Comparison of ENCODE assay signal across 1 cellular context in the genomic region with DNA sequence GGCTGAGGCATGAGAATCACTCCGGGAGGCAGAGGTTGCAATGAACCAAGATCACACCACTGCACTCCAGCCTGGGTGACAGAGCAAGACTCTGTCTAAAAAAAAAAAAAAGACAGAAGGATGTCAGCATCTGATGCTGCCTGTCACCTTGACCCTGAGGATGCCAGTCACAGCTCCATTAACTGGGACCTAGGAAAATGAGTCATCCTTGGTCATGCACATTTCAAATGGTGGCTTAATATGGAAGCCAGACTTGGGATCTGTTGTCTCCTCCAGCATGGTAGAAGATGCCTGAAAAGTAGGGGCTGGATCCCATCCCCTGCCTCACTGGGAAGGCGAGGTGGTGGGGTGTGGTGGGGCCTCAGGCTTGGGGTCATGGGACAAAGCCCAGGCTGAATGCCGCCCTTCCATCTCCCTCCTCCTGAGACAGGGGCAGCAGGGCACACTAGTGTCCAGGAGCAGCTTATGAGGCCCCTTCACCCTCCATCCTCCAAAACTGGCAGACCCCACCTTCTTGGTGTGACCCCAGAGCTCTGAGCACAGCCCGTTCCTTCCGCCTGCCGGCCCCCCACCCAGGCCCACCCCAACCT.
TF ChIP-seq lines count a peak whose summit lies in the region.

No MANE protein-coding gene starts in this region.

TF ChIP-seq in K562, 482 proteins besides CTCF, POLR2A, EP300 and RAD21:
- TF ChIP-seq YY1 (IDR thresholded peaks at IDR 0.05; ENCODE audit: borderline replicate concordance in 1 of 3, control insufficient read depth in 1 of 3, extremely low read depth in 1 of 3, insufficient read depth in 3 of 3, insufficient read length in 1 of 3, insufficient replicate concordance in 2 of 3, low read depth in 1 of 3, low read length in 2 of 3) = peak in 2 of 3 experiments; percentile 4 to 57
- 0 out of 4 replicates have a peak, but pooled peaks of 1 of the 2 experiments have one; percentile 19 for TF ChIP-seq RCOR1 (IDR thresholded peaks at IDR 0.05; ENCODE audit: borderline replicate concordance in 1 of 2, low read depth in 2 of 2, low read length in 2 of 2)
- peak; percentile 29; the same call in 1 of the 2 replicates for TF ChIP-seq FOSL1 (tag; conservative IDR thresholded peaks at IDR 0.05)
- TF ChIP-seq ZNF780A (CRISPR knock-in tag; IDR thresholded peaks at IDR 0.05) = no peak
- no peak for TF ChIP-seq PREB (CRISPR knock-in tag; IDR thresholded peaks at IDR 0.05)
- TF ChIP-seq, protein P1, sequence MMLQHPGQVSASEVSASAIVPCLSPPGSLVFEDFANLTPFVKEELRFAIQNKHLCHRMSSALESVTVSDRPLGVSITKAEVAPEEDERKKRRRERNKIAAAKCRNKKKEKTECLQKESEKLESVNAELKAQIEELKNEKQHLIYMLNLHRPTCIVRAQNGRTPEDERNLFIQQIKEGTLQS (IDR thresholded peaks at IDR 0.05) = peak; percentile 77
- TF ChIP-seq, protein P1 (CRISPR knock-in tag; conservative IDR thresholded peaks at IDR 0.05) = no peak
- TF ChIP-seq MAZ (CRISPR knock-in tag; conservative IDR thresholded peaks at IDR 0.05 in 1 of 2, IDR thresholded peaks at IDR 0.05 in 1 of 2) = no peak
- no peak for TF ChIP-seq SLC30A9 (CRISPR knock-in tag; IDR thresholded peaks at IDR 0.05)
- no peak for TF ChIP-seq GATAD2B (IDR thresholded peaks at IDR 0.05; ENCODE audit: borderline replicate concordance)
- no peak for TF ChIP-seq BDP1 (IDR thresholded peaks at IDR 0.05; ENCODE audit: insufficient read depth, insufficient read length)
- TF ChIP-seq, protein P2, sequence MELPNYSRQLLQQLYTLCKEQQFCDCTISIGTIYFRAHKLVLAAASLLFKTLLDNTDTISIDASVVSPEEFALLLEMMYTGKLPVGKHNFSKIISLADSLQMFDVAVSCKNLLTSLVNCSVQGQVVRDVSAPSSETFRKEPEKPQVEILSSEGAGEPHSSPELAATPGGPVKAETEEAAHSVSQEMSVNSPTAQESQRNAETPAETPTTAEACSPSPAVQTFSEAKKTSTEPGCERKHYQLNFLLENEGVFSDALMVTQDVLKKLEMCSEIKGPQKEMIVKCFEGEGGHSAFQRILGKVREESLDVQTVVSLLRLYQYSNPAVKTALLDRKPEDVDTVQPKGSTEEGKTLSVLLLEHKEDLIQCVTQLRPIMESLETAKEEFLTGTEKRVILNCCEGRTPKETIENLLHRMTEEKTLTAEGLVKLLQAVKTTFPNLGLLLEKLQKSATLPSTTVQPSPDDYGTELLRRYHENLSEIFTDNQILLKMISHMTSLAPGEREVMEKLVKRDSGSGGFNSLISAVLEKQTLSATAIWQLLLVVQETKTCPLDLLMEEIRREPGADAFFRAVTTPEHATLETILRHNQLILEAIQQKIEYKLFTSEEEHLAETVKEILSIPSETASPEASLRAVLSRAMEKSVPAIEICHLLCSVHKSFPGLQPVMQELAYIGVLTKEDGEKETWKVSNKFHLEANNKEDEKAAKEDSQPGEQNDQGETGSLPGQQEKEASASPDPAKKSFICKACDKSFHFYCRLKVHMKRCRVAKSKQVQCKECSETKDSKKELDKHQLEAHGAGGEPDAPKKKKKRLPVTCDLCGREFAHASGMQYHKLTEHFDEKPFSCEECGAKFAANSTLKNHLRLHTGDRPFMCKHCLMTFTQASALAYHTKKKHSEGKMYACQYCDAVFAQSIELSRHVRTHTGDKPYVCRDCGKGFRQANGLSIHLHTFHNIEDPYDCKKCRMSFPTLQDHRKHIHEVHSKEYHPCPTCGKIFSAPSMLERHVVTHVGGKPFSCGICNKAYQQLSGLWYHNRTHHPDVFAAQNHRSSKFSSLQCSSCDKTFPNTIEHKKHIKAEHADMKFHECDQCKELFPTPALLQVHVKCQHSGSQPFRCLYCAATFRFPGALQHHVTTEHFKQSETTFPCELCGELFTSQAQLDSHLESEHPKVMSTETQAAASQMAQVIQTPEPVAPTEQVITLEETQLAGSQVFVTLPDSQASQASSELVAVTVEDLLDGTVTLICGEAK (IDR thresholded peaks at IDR 0.05) = no peak
- TF ChIP-seq, protein P2 (CRISPR knock-in tag; IDR thresholded peaks at IDR 0.05) = no peak
- TF ChIP-seq XRCC4 (IDR thresholded peaks at IDR 0.05; ENCODE audit: extremely low read depth, insufficient read depth, insufficient read length) = no peak
- TF ChIP-seq, protein P3, sequence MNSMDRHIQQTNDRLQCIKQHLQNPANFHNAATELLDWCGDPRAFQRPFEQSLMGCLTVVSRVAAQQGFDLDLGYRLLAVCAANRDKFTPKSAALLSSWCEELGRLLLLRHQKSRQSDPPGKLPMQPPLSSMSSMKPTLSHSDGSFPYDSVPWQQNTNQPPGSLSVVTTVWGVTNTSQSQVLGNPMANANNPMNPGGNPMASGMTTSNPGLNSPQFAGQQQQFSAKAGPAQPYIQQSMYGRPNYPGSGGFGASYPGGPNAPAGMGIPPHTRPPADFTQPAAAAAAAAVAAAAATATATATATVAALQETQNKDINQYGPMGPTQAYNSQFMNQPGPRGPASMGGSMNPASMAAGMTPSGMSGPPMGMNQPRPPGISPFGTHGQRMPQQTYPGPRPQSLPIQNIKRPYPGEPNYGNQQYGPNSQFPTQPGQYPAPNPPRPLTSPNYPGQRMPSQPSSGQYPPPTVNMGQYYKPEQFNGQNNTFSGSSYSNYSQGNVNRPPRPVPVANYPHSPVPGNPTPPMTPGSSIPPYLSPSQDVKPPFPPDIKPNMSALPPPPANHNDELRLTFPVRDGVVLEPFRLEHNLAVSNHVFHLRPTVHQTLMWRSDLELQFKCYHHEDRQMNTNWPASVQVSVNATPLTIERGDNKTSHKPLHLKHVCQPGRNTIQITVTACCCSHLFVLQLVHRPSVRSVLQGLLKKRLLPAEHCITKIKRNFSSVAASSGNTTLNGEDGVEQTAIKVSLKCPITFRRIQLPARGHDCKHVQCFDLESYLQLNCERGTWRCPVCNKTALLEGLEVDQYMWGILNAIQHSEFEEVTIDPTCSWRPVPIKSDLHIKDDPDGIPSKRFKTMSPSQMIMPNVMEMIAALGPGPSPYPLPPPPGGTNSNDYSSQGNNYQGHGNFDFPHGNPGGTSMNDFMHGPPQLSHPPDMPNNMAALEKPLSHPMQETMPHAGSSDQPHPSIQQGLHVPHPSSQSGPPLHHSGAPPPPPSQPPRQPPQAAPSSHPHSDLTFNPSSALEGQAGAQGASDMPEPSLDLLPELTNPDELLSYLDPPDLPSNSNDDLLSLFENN (IDR thresholded peaks at IDR 0.05; ENCODE audit: low read depth in 2 of 2, low read length in 2 of 2) = no peak
- TF ChIP-seq, protein P4, sequence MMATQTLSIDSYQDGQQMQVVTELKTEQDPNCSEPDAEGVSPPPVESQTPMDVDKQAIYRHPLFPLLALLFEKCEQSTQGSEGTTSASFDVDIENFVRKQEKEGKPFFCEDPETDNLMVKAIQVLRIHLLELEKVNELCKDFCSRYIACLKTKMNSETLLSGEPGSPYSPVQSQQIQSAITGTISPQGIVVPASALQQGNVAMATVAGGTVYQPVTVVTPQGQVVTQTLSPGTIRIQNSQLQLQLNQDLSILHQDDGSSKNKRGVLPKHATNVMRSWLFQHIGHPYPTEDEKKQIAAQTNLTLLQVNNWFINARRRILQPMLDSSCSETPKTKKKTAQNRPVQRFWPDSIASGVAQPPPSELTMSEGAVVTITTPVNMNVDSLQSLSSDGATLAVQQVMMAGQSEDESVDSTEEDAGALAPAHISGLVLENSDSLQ (IDR thresholded peaks at IDR 0.05) = 0 out of 2 replicates have a peak, but pooled peaks have one; percentile 47
- peak; percentile 65; the same call in 1 of the 2 replicates for TF ChIP-seq JUND (IDR thresholded peaks at IDR 0.05; ENCODE audit: borderline replicate concordance, low read depth, low read length)
- no peak for TF ChIP-seq JUND (tag; IDR thresholded peaks at IDR 0.05; ENCODE audit: borderline replicate concordance, low read depth, low read length)
- no peak for TF ChIP-seq ATF2 (CRISPR knock-in tag; IDR thresholded peaks at IDR 0.05)
- 0 out of 2 replicates have a peak, but pooled peaks have one; percentile 49 for TF ChIP-seq ZNF384 (IDR thresholded peaks at IDR 0.05; ENCODE audit: low read depth, low read length)
- no peak for TF ChIP-seq ARID3A (IDR thresholded peaks at IDR 0.05; ENCODE audit: borderline replicate concordance, low read depth, low read length)
- TF ChIP-seq ZNF175 (CRISPR knock-in tag; IDR thresholded peaks at IDR 0.05; ENCODE audit: low read depth) = no peak
- TF ChIP-seq TFAP4 (CRISPR knock-in tag; IDR thresholded peaks at IDR 0.05; ENCODE audit: borderline replicate concordance) = no peak
